ENCODE assay signal across 1 cellular context in the genomic region with DNA sequence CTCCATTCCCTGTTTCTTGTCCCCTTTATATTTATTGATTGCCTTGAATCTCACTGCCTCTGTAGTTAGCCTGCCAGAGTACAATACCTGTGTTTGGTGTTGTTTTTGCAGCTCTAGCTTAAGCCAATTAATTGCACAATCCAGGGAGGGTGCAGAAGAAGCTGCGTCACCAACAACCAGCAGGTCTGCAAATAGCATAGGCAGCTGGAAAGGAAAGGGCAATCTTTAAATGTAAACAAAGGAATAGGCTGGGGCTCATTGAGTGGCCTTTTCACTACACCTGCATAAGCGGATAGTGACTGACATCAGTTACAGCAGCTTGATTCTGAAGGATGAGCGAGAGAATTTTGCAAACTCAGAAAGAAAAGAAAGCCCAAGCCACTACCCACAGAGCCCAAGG.
TF ChIP-seq lines count a peak whose summit lies in the region.

No MANE protein-coding gene starts in this region.

TF ChIP-seq in WTC11, 78 proteins besides CTCF, POLR2A, EP300 and RAD21 (continued from another document):
- TF ChIP-seq, protein P1, sequence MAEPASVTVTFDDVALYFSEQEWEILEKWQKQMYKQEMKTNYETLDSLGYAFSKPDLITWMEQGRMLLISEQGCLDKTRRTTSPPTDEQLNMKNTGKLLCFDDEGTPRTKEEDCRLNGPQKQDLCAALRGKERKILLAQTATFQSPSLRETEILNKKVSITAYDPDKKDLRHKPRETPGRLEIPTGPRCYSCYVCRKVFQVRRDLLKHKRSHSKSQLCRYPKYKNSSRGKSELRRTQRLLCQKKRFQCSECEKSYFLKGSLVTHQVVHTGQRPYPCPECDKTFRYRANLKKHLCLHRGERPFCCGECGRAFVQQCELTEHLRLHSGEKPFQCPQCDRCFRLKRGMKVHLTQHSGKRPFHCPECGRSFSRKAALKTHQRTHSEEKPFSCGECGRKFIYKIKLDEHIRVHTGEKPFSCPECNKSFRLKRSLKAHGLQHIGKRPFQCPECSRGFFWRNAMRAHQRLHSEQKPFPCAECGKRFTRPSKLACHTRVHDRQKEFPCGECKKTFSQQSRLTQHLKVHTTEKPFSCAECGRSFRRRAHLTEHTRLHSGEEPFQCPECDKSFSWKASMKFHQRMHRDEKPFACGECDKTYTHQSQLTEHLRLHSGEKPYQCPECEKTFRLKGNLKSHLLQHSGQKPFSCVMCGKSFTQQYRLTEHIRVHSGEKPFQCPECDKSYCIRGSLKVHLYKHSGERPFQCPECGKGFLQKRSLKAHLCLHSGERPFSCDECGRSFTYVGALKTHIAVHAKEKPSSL (CRISPR knock-in tag; conservative IDR thresholded peaks at IDR 0.05): no peak
- TF ChIP-seq, protein P2, sequence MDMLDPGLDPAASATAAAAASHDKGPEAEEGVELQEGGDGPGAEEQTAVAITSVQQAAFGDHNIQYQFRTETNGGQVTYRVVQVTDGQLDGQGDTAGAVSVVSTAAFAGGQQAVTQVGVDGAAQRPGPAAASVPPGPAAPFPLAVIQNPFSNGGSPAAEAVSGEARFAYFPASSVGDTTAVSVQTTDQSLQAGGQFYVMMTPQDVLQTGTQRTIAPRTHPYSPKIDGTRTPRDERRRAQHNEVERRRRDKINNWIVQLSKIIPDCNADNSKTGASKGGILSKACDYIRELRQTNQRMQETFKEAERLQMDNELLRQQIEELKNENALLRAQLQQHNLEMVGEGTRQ (CRISPR knock-in tag; IDR thresholded peaks at IDR 0.05): no peak
- TF ChIP-seq ATF1 (CRISPR knock-in tag; IDR thresholded peaks at IDR 0.05) (no peak), RORB (CRISPR knock-in tag; IDR thresholded peaks at IDR 0.05) (no peak), ZNF219 (CRISPR knock-in tag; IDR thresholded peaks at IDR 0.05; ENCODE audit: borderline replicate concordance) (no peak), ZNF317 (CRISPR knock-in tag; IDR thresholded peaks at IDR 0.05; ENCODE audit: borderline replicate concordance, low read depth) (no peak), CREB1 (CRISPR knock-in tag; IDR thresholded peaks at IDR 0.05) (no peak)
